11 cellular contexts compared by ENCODE assay signal in genomic region chr6:71349976-71350615, GRCh38.
DNase-seq lines count a peak whose midpoint lies in the region; ATAC-seq and TF ChIP-seq lines count a peak whose summit lies in the region.
"Had no signal": no experiment of that assay in that cellular context is flagged by ENCODE, and none has a peak within 500 bp of the region (broad histone marks: within the 10 kb centered on the region; RNA-seq: fewer than 3 reads in every experiment).

No MANE protein-coding gene starts in this region.

- no peak overlapping the region for H3K27ac ChIP-seq in OCI-LY7 (ENCODE audit: low read depth, low read length, poor library complexity, severe bottlenecking)
- H3K27ac ChIP-seq: BLaER1 treated with 17β-estradiol and CSF1 and Interleukin-3, amounts not matched to agents 10 nM and 100 nM; KMS-11 had no signal

- no peaks in the 10 kb centered on the region for H3K79me2 ChIP-seq in OCI-LY7 (ENCODE audit: insufficient read depth, low read depth, low read length)

- no peaks in the 10 kb centered on the region for H3K36me3 Mint-ChIP-seq in progenitor cell of endocrine pancreas (ENCODE audit: insufficient read depth)

- BruUV-seq in OCI-LY7 (replicated peaks; lab: Mats Ljungman, UMichigan), result no TSS peak

- H3K4me3 ChIP-seq in OCI-LY7 (ENCODE audit: low read depth, low read length, poor library complexity, severe bottlenecking), result no peak overlapping the region
- H3K4me3 ChIP-seq: BLaER1 treated with 17β-estradiol and CSF1 and Interleukin-3, amounts not matched to agents 10 nM and 100 nM had no signal

- TF ChIP-seq CTCF in AG09319 (IDR thresholded peaks at IDR 0.05; ENCODE audit: low read depth, low read length) (no peak), OCI-LY7 (conservative IDR thresholded peaks at IDR 0.05; ENCODE audit: low read length) (no peak), omental fat pad (IDR thresholded peaks at IDR 0.05) (no peak), progenitor cell of endocrine pancreas (IDR thresholded peaks at IDR 0.05; ENCODE audit: unreplicated experiment) (no peak)

- H3K4me1 Mint-ChIP-seq in progenitor cell of endocrine pancreas (ENCODE audit: low read depth), result no peaks in the 10 kb centered on the region

- no peaks in the 10 kb centered on the region for H3K9me3 Mint-ChIP-seq in progenitor cell of endocrine pancreas (ENCODE audit: low read depth)

- no peak overlapping the region for H3K4me3 Mint-ChIP-seq in progenitor cell of endocrine pancreas (ENCODE audit: low read depth)

- no peak overlapping the region for H3K4me2 ChIP-seq in OCI-LY7 (ENCODE audit: low read length)
- H3K4me2 ChIP-seq: KMS-11 had no signal

- H3K36me3 ChIP-seq in OCI-LY7 (ENCODE audit: insufficient read depth, low read length), result no peaks in the 10 kb centered on the region
- H3K36me3 ChIP-seq: BLaER1 treated with 17β-estradiol and CSF1 and Interleukin-3, amounts not matched to agents 10 nM and 100 nM had no signal

- H2AFZ ChIP-seq in OCI-LY7 (ENCODE audit: low read length), result peak overlapping the region; percentile 2; the same call in 1 of the 2 replicates

- H3K27me3 Mint-ChIP-seq in progenitor cell of endocrine pancreas, result no peaks in the 10 kb centered on the region

- intact Hi-C loops in OCI-LY7 (cut with micrococcal nuclease; ENCODE audit: unreplicated experiment), result loop anchor here (1.0 kb wide), 1 partner anchor 160 kb away; no protein-coding TSS in a partner anchor

- CTCF ChIA-PET in OCI-LY7 (lab: Charles Lee; ENCODE audit: unreplicated experiment), result no interaction called here

- POLR2A ChIA-PET in OCI-LY7 (lab: Charles Lee), result interaction anchor here (0.5 to 1.1 kb wide), 3 partner anchors 96 to 730 kb away, joined by 4 read pairs; no protein-coding TSS in a partner anchor

- H3K9me2 ChIP-seq in OCI-LY7 (ENCODE audit: insufficient read depth, low read length), result no peaks in the 10 kb centered on the region

- DNase-seq in AG09319 (ENCODE audit: extremely low read depth, low read depth) (peak; percentile 16), OCI-LY7 (ENCODE audit: low spot score) (no peak), fibroblast of gingiva (ENCODE audit: low read depth) (peak; percentile 80), omental fat pad (ENCODE audit: low spot score) (no peak), progenitor cell of endocrine pancreas (ENCODE audit: low spot score, unreplicated experiment) (no peak), DMS79 (lab: John Stamatoyannopoulos, UW) (no peak), activated T-cell treated with anti-CD3 and anti-CD28 coated beads for 4 hours (no peak)
- DNase-seq: effector memory CD4-positive, alpha-beta T cell had no signal

- H4K20me1 ChIP-seq in OCI-LY7 (ENCODE audit: insufficient read depth, low read length), result no peaks in the 10 kb centered on the region
- H4K20me1 ChIP-seq: BLaER1 treated with 17β-estradiol and CSF1 and Interleukin-3, amounts not matched to agents 10 nM and 100 nM had no signal

- peaks cover 4% of the 10 kb centered on the region for H3K4me1 ChIP-seq in OCI-LY7 (ENCODE audit: insufficient read depth, low read length, poor library complexity, severe bottlenecking)

- H3K27ac Mint-ChIP-seq in progenitor cell of endocrine pancreas, result no peak overlapping the region

- peak; percentile 95 for ATAC-seq in omental fat pad (ENCODE audit: low FRiP score)
- ATAC-seq in HG03354 (IDR thresholded peaks at IDR 0.05; ENCODE audit: poor library complexity, severe bottlenecking, unreplicated experiment), result no peak

- no peaks in the 10 kb centered on the region for H3K9me3 ChIP-seq in OCI-LY7 (ENCODE audit: low read length)

Comparison
In these comparisons a context has a peak if more than half of its experiments do, and no peak if none do; other contexts are left out.
1. DNase-seq: peak in AG09319 (single experiment) and fibroblast of gingiva (single experiment); none in OCI-LY7 (single experiment), omental fat pad (single experiment), progenitor cell of endocrine pancreas (single experiment), DMS79 (single experiment) and activated T-cell treated with anti-CD3 and anti-CD28 coated beads for 4 hours (single experiment).